ENCODE assay signal across 8 cellular contexts in genomic region chr16:79598341-79599181, GRCh38. TPM values are rescaled to one million over a fixed set of nuclear protein-coding genes. Genes with fewer than 3 reads are reported as not detected.
DNase-seq lines count a peak whose midpoint lies in the region; ATAC-seq and TF ChIP-seq lines count a peak whose summit lies in the region.

No MANE protein-coding gene starts in this region.

- H3K36me3 ChIP-seq in upper lobe of right lung, result no peaks in the 10 kb centered on the region
- no peaks in the 10 kb centered on the region for H3K36me3 ChIP-seq in Karpas-422 (ENCODE audit: insufficient read depth, low read length)

- H3K27me3 Mint-ChIP-seq in activated T-helper 2 cell treated with anti-CD3 and anti-CD28 coated beads, Interferon-gamma antibody, Interleukin-2, Interleukin-4, amounts not matched to agents 10 μg/mL and 5 μg/mL and 100 μg/mL, durations not matched to agents 14 hours and 24 hours and 36 hours (ENCODE audit: low read depth), result peaks cover 3% of the 10 kb centered on the region
- peaks cover 4% of the 10 kb centered on the region for H3K27me3 Mint-ChIP-seq in nephron (ENCODE audit: low read depth)

- no peaks in the 10 kb centered on the region for H4K20me1 ChIP-seq in Karpas-422 (ENCODE audit: insufficient read depth, low read depth, low read length)

- ATAC-seq in foreskin keratinocyte, result no peak
- peak; percentile 32 for ATAC-seq in upper lobe of right lung
- no peak for ATAC-seq in GM21447 (IDR thresholded peaks at IDR 0.05; ENCODE audit: unreplicated experiment)

- peak overlapping the region; percentile 89 for H3K27ac Mint-ChIP-seq in activated T-helper 2 cell treated with anti-CD3 and anti-CD28 coated beads, Interferon-gamma antibody, Interleukin-2, Interleukin-4, amounts not matched to agents 10 μg/mL and 5 μg/mL and 100 μg/mL, durations not matched to agents 14 hours and 24 hours and 36 hours
- peak overlapping the region; percentile 83 to 97 (median 93) for H3K27ac Mint-ChIP-seq in nephron

- H3K79me2 ChIP-seq in Karpas-422 (ENCODE audit: low read length), result no peaks in the 10 kb centered on the region

- H3K9me3 Mint-ChIP-seq in activated T-helper 2 cell treated with anti-CD3 and anti-CD28 coated beads, Interferon-gamma antibody, Interleukin-2, Interleukin-4, amounts not matched to agents 10 μg/mL and 5 μg/mL and 100 μg/mL, durations not matched to agents 14 hours and 24 hours and 36 hours, result no peaks in the 10 kb centered on the region
- no peaks in the 10 kb centered on the region for H3K9me3 Mint-ChIP-seq in nephron

- H3K27ac ChIP-seq in foreskin keratinocyte (no peak overlapping the region), upper lobe of right lung (peak overlapping the region; percentile 78), Karpas-422 (ENCODE audit: low read length) (no peak overlapping the region)

- H3K27me3 ChIP-seq in foreskin keratinocyte (peaks cover 7% of the 10 kb centered on the region), upper lobe of right lung (no peaks in the 10 kb centered on the region), Karpas-422 (ENCODE audit: low read length) (no peaks in the 10 kb centered on the region)

- DNase-seq in EL, result peak; percentile 30
- peak; percentile 33 for DNase-seq in NCI-H510A (lab: John Stamatoyannopoulos, UW)
- peak; percentile 41 for DNase-seq in activated T-helper 2 cell treated with anti-CD3 and anti-CD28 coated beads, Interferon-gamma antibody, Interleukin-2, Interleukin-4, amounts not matched to agents 10 μg/mL and 5 μg/mL and 100 μg/mL, durations not matched to agents 14 hours and 24 hours and 36 hours (ENCODE audit: low spot score)
- peak in 1 of 2 donors; percentile 49 for DNase-seq in foreskin keratinocyte
- peak; percentile 79 for DNase-seq in upper lobe of right lung
- DNase-seq in Karpas-422, result no peak

- no peak overlapping the region for H3K9ac ChIP-seq in Karpas-422 (ENCODE audit: low read length)

- peaks cover 5% of the 10 kb centered on the region for H3K4me1 ChIP-seq in foreskin keratinocyte
- H3K4me1 ChIP-seq in upper lobe of right lung, result peaks cover 3% of the 10 kb centered on the region
- H3K4me1 ChIP-seq in Karpas-422 (ENCODE audit: low read length), result no peaks in the 10 kb centered on the region

- no peaks in the 10 kb centered on the region for H3K9me2 ChIP-seq in Karpas-422 (replicated peaks; ENCODE audit: insufficient read depth, low read length)

- H3K4me3 ChIP-seq in upper lobe of right lung (peak overlapping the region; percentile 70), Karpas-422 (ENCODE audit: low read length) (no peak overlapping the region)

- H3K4me2 ChIP-seq in Karpas-422 (ENCODE audit: low read depth, low read length, poor library complexity, severe bottlenecking), result no peak overlapping the region

- no peaks in the 10 kb centered on the region for H3K9me3 ChIP-seq in upper lobe of right lung
- H3K9me3 ChIP-seq in Karpas-422 (ENCODE audit: low read length), result no peaks in the 10 kb centered on the region

- TF ChIP-seq CTCF in foreskin keratinocyte (conservative IDR thresholded peaks at IDR 0.05), result peak; percentile 36
- peak in 1 of 3 experiments; percentile 21 for TF ChIP-seq CTCF in nephron (IDR thresholded peaks at IDR 0.05; ENCODE audit: unreplicated experiment in 3 of 3)
- TF ChIP-seq CTCF in upper lobe of right lung (IDR thresholded peaks at IDR 0.05), result peak; percentile 30

- H3K4me3 Mint-ChIP-seq in activated T-helper 2 cell treated with anti-CD3 and anti-CD28 coated beads, Interferon-gamma antibody, Interleukin-2, Interleukin-4, amounts not matched to agents 10 μg/mL and 5 μg/mL and 100 μg/mL, durations not matched to agents 14 hours and 24 hours and 36 hours (ENCODE audit: low read depth), result peak overlapping the region; percentile 87
- peak overlapping the region; percentile 94 to 95 (median 95) for H3K4me3 Mint-ChIP-seq in nephron

- no peak overlapping the region for H2AFZ ChIP-seq in Karpas-422 (ENCODE audit: low read length)

- H3K4me1 Mint-ChIP-seq in activated T-helper 2 cell treated with anti-CD3 and anti-CD28 coated beads, Interferon-gamma antibody, Interleukin-2, Interleukin-4, amounts not matched to agents 10 μg/mL and 5 μg/mL and 100 μg/mL, durations not matched to agents 14 hours and 24 hours and 36 hours (ENCODE audit: low read depth), result peaks cover 44% of the 10 kb centered on the region
- peaks cover 38% of the 10 kb centered on the region for H3K4me1 Mint-ChIP-seq in nephron

- peaks cover 52% of the 10 kb centered on the region for H3K36me3 Mint-ChIP-seq in activated T-helper 2 cell treated with anti-CD3 and anti-CD28 coated beads, Interferon-gamma antibody, Interleukin-2, Interleukin-4, amounts not matched to agents 10 μg/mL and 5 μg/mL and 100 μg/mL, durations not matched to agents 14 hours and 24 hours and 36 hours (ENCODE audit: low read depth)
- H3K36me3 Mint-ChIP-seq in nephron (ENCODE audit: low read depth), result peaks cover 36% of the 10 kb centered on the region

- intact Hi-C loops in activated T-helper 2 cell treated with anti-CD3 and anti-CD28 coated beads, Interferon-gamma antibody, Interleukin-2, Interleukin-4, amounts not matched to agents 10 μg/mL and 5 μg/mL and 100 μg/mL, durations not matched to agents 14 hours and 24 hours and 36 hours (cut with micrococcal nuclease), result loop anchor here (2.0 to 10.0 kb wide), 3 partner anchors 144 to 330 kb away; no protein-coding TSS in a partner anchor
- intact Hi-C loops in upper lobe of right lung (cut with DNase I), result no loop called here

RNA-seq across cellular contexts. Expression of gene MAF, which starts 2.0 kb away (rescaled TPM):
- total RNA-seq in activated T-helper 2 cell treated with anti-CD3 and anti-CD28 coated beads, Interferon-gamma antibody, Interleukin-2, Interleukin-4, amounts not matched to agents 10 μg/mL and 5 μg/mL and 100 μg/mL, durations not matched to agents 14 hours and 24 hours and 36 hours, result 73.6 and 74.2 TPM in 2 replicates
- 0.81 and 2.9 TPM in 2 replicates for total RNA-seq in foreskin keratinocyte
- polyA plus RNA-seq in foreskin keratinocyte, result 0.38 and 1.1 TPM in 2 replicates
- 66.4 TPM for total RNA-seq in upper lobe of right lung
- not detected in 2 replicates for total RNA-seq in Karpas-422 (2014; rRNA removed; shearing (Covaris generic); ENCODE audit: low replicate concordance)

Comparison
In these comparisons a context has a peak if more than half of its experiments do, and no peak if none do; other contexts are left out.
1. RNA of gene MAF, which starts 2.0 kb away (total RNA-seq): 73.6 to 74.2 TPM in activated T-helper 2 cell treated with anti-CD3 and anti-CD28 coated beads, Interferon-gamma antibody, Interleukin-2, Interleukin-4, amounts not matched to agents 10 μg/mL and 5 μg/mL and 100 μg/mL, durations not matched to agents 14 hours and 24 hours and 36 hours and 66.4 TPM in upper lobe of right lung (single experiment); 0.81 to 2.9 TPM in foreskin keratinocyte and not detected in Karpas-422; every median in the first group is over 10 times any median in the second.